Comparison of ENCODE assay signal across 8 cellular contexts in genomic region chr1:143729451-143730111, GRCh38.
DNase-seq lines count a peak whose midpoint lies in the region; ATAC-seq and TF ChIP-seq lines count a peak whose summit lies in the region.
"Not testable (repeated sequence)": the region's sequence is repeated elsewhere in the genome, so short reads cannot be mapped to it uniquely, and the experiment has no call there.

No MANE protein-coding gene starts in this region.

- not testable (repeated sequence) for H3K4me1 Mint-ChIP-seq in activated CD4-positive, alpha-beta T cell treated with anti-CD3 and anti-CD28 coated beads, Interleukin-2, amount 10 ng/mL, durations not matched to agents 7 days and 5 days; central memory CD8-positive, alpha-beta T cell

- POLR2A ChIA-PET in activated CD4-positive, alpha-beta T cell treated with anti-CD3 and anti-CD28 coated beads, Interleukin-2, amount 10 ng/mL, durations not matched to agents 7 days and 5 days (lab: Charles Lee), result not testable (repeated sequence)

- intact Hi-C loops in lower lobe of right lung (cut with DNase I), result not testable (repeated sequence)

- H3K27me3 ChIP-seq in lower lobe of right lung (ENCODE audit: low read depth), result peaks cover 13% of the 10 kb centered on the region

- H3K36me3 Mint-ChIP-seq in activated CD4-positive, alpha-beta T cell treated with anti-CD3 and anti-CD28 coated beads, Interleukin-2, amount 10 ng/mL, durations not matched to agents 7 days and 5 days (ENCODE audit: low read depth); central memory CD8-positive, alpha-beta T cell (ENCODE audit: insufficient read depth): not testable (repeated sequence)

- TF ChIP-seq CTCF in lower lobe of right lung (IDR thresholded peaks at IDR 0.05), result not testable (repeated sequence)

- ATAC-seq in GM19463 (IDR thresholded peaks at IDR 0.05; ENCODE audit: unreplicated experiment) (peak; percentile 52), HG02938 (IDR thresholded peaks at IDR 0.05; ENCODE audit: unreplicated experiment) (peak; percentile 44), lower lobe of right lung (peak; percentile 92 to 93)
- peak; percentile 72 for ATAC-seq in central memory CD8-positive, alpha-beta T cell (replicated peaks; ENCODE audit: extremely low read depth, poor library complexity, severe bottlenecking)

- CTCF ChIA-PET in activated CD4-positive, alpha-beta T cell treated with anti-CD3 and anti-CD28 coated beads, Interleukin-2, amount 10 ng/mL, durations not matched to agents 7 days and 5 days (lab: Charles Lee), result not testable (repeated sequence)

- not testable (repeated sequence) for H3K4me3 ChIP-seq in lower lobe of right lung

- DNase-seq in Caki2 (ENCODE audit: low read depth) (peak; percentile 37), M059J (ENCODE audit: low read depth) (peak; percentile 9), lower lobe of right lung (peak; percentile 54)
- peak; percentile 30 for DNase-seq in activated CD4-positive, alpha-beta T cell treated with anti-CD3 and anti-CD28 coated beads, Interleukin-2, amount 10 ng/mL, durations not matched to agents 7 days and 5 days
- peak in 1 of 2 donors; percentile 53 for DNase-seq in central memory CD8-positive, alpha-beta T cell (ENCODE audit: low spot score in 2 of 2)
- peak; percentile 12 for DNase-seq in stimulated activated CD8-positive, alpha-beta memory T cell treated with anti-CD3 and anti-CD28 coated beads, Interleukin-12 subunit alpha, Interleukin-12 subunit beta, amount 100 ng/mL, for 1 hour (ENCODE audit: low read depth)

- in situ Hi-C loops in Caki2 (cut with HindIII; ENCODE audit: low pct_unique_long_range_greater_than_20kb, low sequenced_read_pairs), result not testable (repeated sequence)

- not testable (repeated sequence) for H3K4me1 ChIP-seq in lower lobe of right lung

- H3K4me3 Mint-ChIP-seq in activated CD4-positive, alpha-beta T cell treated with anti-CD3 and anti-CD28 coated beads, Interleukin-2, amount 10 ng/mL, durations not matched to agents 7 days and 5 days, result not testable (repeated sequence)
- peak overlapping the region; percentile 68 for H3K4me3 Mint-ChIP-seq in central memory CD8-positive, alpha-beta T cell

- H3K27ac ChIP-seq in lower lobe of right lung, result peak overlapping the region; percentile 58

- H3K27me3 Mint-ChIP-seq in activated CD4-positive, alpha-beta T cell treated with anti-CD3 and anti-CD28 coated beads, Interleukin-2, amount 10 ng/mL, durations not matched to agents 7 days and 5 days, result peaks cover 21% of the 10 kb centered on the region
- peaks cover 10% of the 10 kb centered on the region for H3K27me3 Mint-ChIP-seq in central memory CD8-positive, alpha-beta T cell

- peak overlapping the region; percentile 88 for H3K27ac Mint-ChIP-seq in activated CD4-positive, alpha-beta T cell treated with anti-CD3 and anti-CD28 coated beads, Interleukin-2, amount 10 ng/mL, durations not matched to agents 7 days and 5 days
- H3K27ac Mint-ChIP-seq in central memory CD8-positive, alpha-beta T cell (ENCODE audit: low read depth), result peak overlapping the region; percentile 92

- H3K9me3 Mint-ChIP-seq in activated CD4-positive, alpha-beta T cell treated with anti-CD3 and anti-CD28 coated beads, Interleukin-2, amount 10 ng/mL, durations not matched to agents 7 days and 5 days; central memory CD8-positive, alpha-beta T cell: not testable (repeated sequence)

- not testable (repeated sequence) for H3K9me3 ChIP-seq in lower lobe of right lung

- not testable (repeated sequence) for H3K36me3 ChIP-seq in lower lobe of right lung
